Comparison of ENCODE assay signal across 17 cellular contexts in the genomic region with DNA sequence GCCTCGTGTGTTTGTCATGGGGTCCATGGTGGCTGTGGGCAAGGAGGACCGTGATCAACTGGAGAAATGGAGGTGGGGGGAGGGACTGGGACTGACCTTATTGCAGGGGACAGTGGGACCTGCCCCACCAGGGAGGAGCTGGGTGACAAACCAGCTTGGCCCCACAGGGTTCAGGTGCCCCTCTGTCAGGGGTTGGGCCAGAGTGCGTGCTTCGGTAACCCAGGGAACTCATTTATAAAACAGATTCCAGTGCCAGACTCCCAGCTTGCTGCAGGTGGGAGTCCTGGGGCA.
DNase-seq lines count a peak whose midpoint lies in the region; ATAC-seq, FAIRE-seq and TF ChIP-seq lines count a peak whose summit lies in the region.
"Had no signal": no experiment of that assay in that cellular context is flagged by ENCODE, and none has a peak within 500 bp of the region (broad histone marks: within the 10 kb centered on the region; RNA-seq: fewer than 3 reads in every experiment).

No MANE protein-coding gene starts in this region.

- intact Hi-C loops in cardiac septum (cut with DNase I): loop anchor here (5.0 to 10.0 kb wide), 3 partner anchors 81 to 373 kb away; no protein-coding TSS in a partner anchor
- intact Hi-C loops in aorta (cut with DNase I): loop anchor here (5.0 to 10.0 kb wide), 6 partner anchors 76 to 536 kb away; no protein-coding TSS in a partner anchor

- H3K4me1 Mint-ChIP-seq in astrocyte (ENCODE audit: low read depth, unreplicated experiment): peaks cover 12% of the 10 kb centered on the region
- peaks cover 53% of the 10 kb centered on the region for H3K4me1 Mint-ChIP-seq in nephron

- no peaks in the 10 kb centered on the region for H3K79me2 ChIP-seq in astrocyte (ENCODE audit: insufficient read depth, low read length)

- no peak overlapping the region for H3K27ac Mint-ChIP-seq in astrocyte (ENCODE audit: unreplicated experiment)
- peak overlapping the region; percentile 57 to 76 (median 61) for H3K27ac Mint-ChIP-seq in nephron
- H3K27ac Mint-ChIP-seq: activated naive CD4-positive, alpha-beta T cell treated with anti-CD3 and anti-CD28 coated beads for 36 hours; activated T-cell treated with anti-CD3 and anti-CD28 coated beads, Interleukin-2, amount 50 U/mL, for 24 hours had no signal

- H3K9me3 Mint-ChIP-seq in astrocyte (ENCODE audit: unreplicated experiment): peaks cover 3% of the 10 kb centered on the region
- H3K9me3 Mint-ChIP-seq in nephron: peaks cover 8% of the 10 kb centered on the region
- H3K9me3 Mint-ChIP-seq: activated CD4-positive, alpha-beta memory T cell treated with anti-CD3 and anti-CD28 coated beads for 36 hours; activated naive CD4-positive, alpha-beta T cell treated with anti-CD3 and anti-CD28 coated beads for 36 hours; activated T-cell treated with anti-CD3 and anti-CD28 coated beads, Interleukin-2, amount 50 U/mL, for 24 hours; natural killer cell treated with Interleukin-12 subunit alpha and Interleukin-12 subunit beta and Interleukin-15 and Interleukin-18, amount 100 ng/mL, for 72 hours; stimulated activated memory B cell treated with anti-CD40 and anti-IgM and Interleukin-4, amounts not matched to agents 10 μg/mL and 1 μg/mL and 100 μg/mL, for 72 hours had no signal

- no peak overlapping the region for H2AFZ ChIP-seq in astrocyte (ENCODE audit: low read depth, low read length)

- no peak for DNase-seq in right atrium auricular region (ENCODE audit: low spot score)
- DNase-seq in cardiac septum (ENCODE audit: low spot score): no peak
- no peak for DNase-seq in astrocyte (ENCODE audit: low read depth)
- no peak for DNase-seq in SK-N-DZ (ENCODE audit: low spot score)
- DNase-seq in NCI-H345 (lab: John Stamatoyannopoulos, UW): no peak
- DNase-seq in aorta: no peak
- no peak for DNase-seq in LoVo (ENCODE audit: low spot score)
- DNase-seq: NCI-H1436, SW 1271 had no signal

- peaks cover 0 to 33% of the 10 kb centered on the region in 2 donors for H3K4me1 ChIP-seq in right atrium auricular region
- peaks cover 28% of the 10 kb centered on the region for H3K4me1 ChIP-seq in astrocyte (ENCODE audit: insufficient read depth, low read length)
- H3K4me1 ChIP-seq in aorta (ENCODE audit: control insufficient read depth in 1 of 2, insufficient read depth in 2 of 2, low read length in 2 of 2): peaks cover 0 to 2% of the 10 kb centered on the region in 2 donors

- no peaks in the 10 kb centered on the region for H3K36me3 ChIP-seq in right atrium auricular region
- H3K36me3 ChIP-seq in astrocyte (ENCODE audit: insufficient read depth, low read length): no peaks in the 10 kb centered on the region
- no peaks in the 10 kb centered on the region for H3K36me3 ChIP-seq in aorta (ENCODE audit: control insufficient read depth in 1 of 2, insufficient read depth in 2 of 2, low read length in 1 of 2)

- 18 to 43% methylated on average over 4 of the region's 4 CpGs for WGBS in aorta, 2 donors

- H3K4me3 ChIP-seq in right atrium auricular region (no peak overlapping the region), astrocyte (ENCODE audit: insufficient read depth, low read depth, low read length) (no peak overlapping the region), aorta (ENCODE audit: low read length in 2 of 2) (no peak overlapping the region)

- no peaks in the 10 kb centered on the region for H3K27me3 ChIP-seq in right atrium auricular region
- no peaks in the 10 kb centered on the region for H3K27me3 ChIP-seq in astrocyte (ENCODE audit: insufficient read depth, low read length)
- no peaks in the 10 kb centered on the region for H3K27me3 ChIP-seq in aorta (ENCODE audit: control insufficient read depth in 1 of 2, insufficient read depth in 2 of 2, low read length in 1 of 2)

- peak overlapping the region; percentile 28 to 33 for H3K27ac ChIP-seq in right atrium auricular region
- H3K27ac ChIP-seq in astrocyte (ENCODE audit: low read depth, low read length): no peak overlapping the region
- H3K27ac ChIP-seq in aorta (ENCODE audit: low read depth in 1 of 2, low read length in 2 of 2): peak overlapping the region in 1 of 2 donors; percentile 81

- H3K27me3 Mint-ChIP-seq in astrocyte (ENCODE audit: low read depth, unreplicated experiment) (peaks cover 2% of the 10 kb centered on the region), nephron (ENCODE audit: low read depth) (peaks cover 10% of the 10 kb centered on the region)
- H3K27me3 Mint-ChIP-seq: activated CD4-positive, alpha-beta memory T cell treated with anti-CD3 and anti-CD28 coated beads for 36 hours; CD4-positive, alpha-beta memory T cell had no signal

- H3K9ac ChIP-seq in astrocyte (ENCODE audit: low read length): peak overlapping the region; percentile 48

- no peak for ATAC-seq in aorta (ENCODE audit: low FRiP score)

- TF ChIP-seq CTCF in right atrium auricular region (IDR thresholded peaks at IDR 0.05) (no peak), astrocyte (IDR thresholded peaks at IDR 0.05; ENCODE audit: insufficient read depth, low read depth, low read length) (no peak), nephron (IDR thresholded peaks at IDR 0.05; ENCODE audit: unreplicated experiment in 3 of 3) (no peak)

- no peak for FAIRE-seq in astrocyte (lab: Jason Lieb, UNC)
- FAIRE-seq: colon had no signal

- peak overlapping the region; percentile 70 for H3K4me2 ChIP-seq in astrocyte (ENCODE audit: low read length)

- H3K4me3 Mint-ChIP-seq in astrocyte (ENCODE audit: unreplicated experiment) (no peak overlapping the region), nephron (peak overlapping the region in 1 of 3 experiments; percentile 15)
- H3K4me3 Mint-ChIP-seq: activated CD4-positive, alpha-beta memory T cell treated with anti-CD3 and anti-CD28 coated beads for 36 hours; activated T-cell treated with anti-CD3 and anti-CD28 coated beads, Interleukin-2, amount 50 U/mL, for 24 hours; natural killer cell treated with Interleukin-12 subunit alpha and Interleukin-12 subunit beta and Interleukin-15 and Interleukin-18, amount 100 ng/mL, for 72 hours had no signal

- no peaks in the 10 kb centered on the region for H4K20me1 ChIP-seq in astrocyte (ENCODE audit: insufficient read depth, low read length)

- H3K9me3 ChIP-seq in right atrium auricular region (peaks cover 0 to 6% of the 10 kb centered on the region in 2 donors), astrocyte (ENCODE audit: insufficient read depth, low read depth, low read length) (no peaks in the 10 kb centered on the region), aorta (ENCODE audit: control insufficient read depth, low read length) (no peaks in the 10 kb centered on the region)

- H3K36me3 Mint-ChIP-seq in astrocyte (ENCODE audit: low read depth, unreplicated experiment) (no peaks in the 10 kb centered on the region), nephron (ENCODE audit: low read depth) (no peaks in the 10 kb centered on the region)
- H3K36me3 Mint-ChIP-seq: activated CD4-positive, alpha-beta memory T cell treated with anti-CD3 and anti-CD28 coated beads for 36 hours; CD4-positive, alpha-beta memory T cell; natural killer cell treated with Interleukin-12 subunit alpha and Interleukin-12 subunit beta and Interleukin-15 and Interleukin-18, amount 100 ng/mL, for 72 hours; stimulated activated memory B cell treated with anti-CD40 and anti-IgM and Interleukin-4, amounts not matched to agents 10 μg/mL and 1 μg/mL and 100 μg/mL, for 72 hours had no signal
